18 cellular contexts compared by ENCODE assay signal in genomic region chr14:54192610-54193009, GRCh38.
"Had no signal": no experiment of that assay in that cellular context is flagged by ENCODE, and none has a peak within 500 bp of the region (broad histone marks: within the 10 kb centered on the region; RNA-seq: fewer than 3 reads in every experiment).

No MANE protein-coding gene starts in this region.

- H3K27ac ChIP-seq: esophagus squamous epithelium, gastroesophageal sphincter, neutrophil, psoas muscle, spleen had no signal

- H3K27me3 Mint-ChIP-seq: stimulated activated naive B cell treated with anti-CD40 and anti-IgM and Interleukin-4, amounts not matched to agents 10 μg/mL and 1 μg/mL and 100 μg/mL, for 72 hours had no signal

- DNase-seq: cortex of kidney; effector memory CD4-positive, alpha-beta T cell; esophagus squamous epithelium; foreskin fibroblast; glutamatergic neuron; left colon; naive thymus-derived CD4-positive, alpha-beta T cell; psoas muscle; retina; spleen; stimulated activated CD4-positive, alpha-beta T cell treated with anti-CD3 and anti-CD28 coated beads, Interleukin-15, amount 100 ng/mL, for 24 hours; stimulated activated CD4-positive, alpha-beta T cell treated with anti-CD3 and anti-CD28 coated beads, Interleukin-1b, Interleukin-23, amount 100 ng/mL, for 48 hours; stimulated activated CD4-positive, alpha-beta T cell treated with anti-CD3 and anti-CD28 coated beads, Interleukin-4, amount 100 ng/mL, for 24 hours; stimulated activated naive B cell treated with anti-CD40 and anti-IgM and Interleukin-4, amounts not matched to agents 10 μg/mL and 1 μg/mL and 100 μg/mL, for 72 hours; trophoblast cell had no signal

- H3K4me1 Mint-ChIP-seq: stimulated activated naive B cell treated with anti-CD40 and anti-IgM and Interleukin-4, amounts not matched to agents 10 μg/mL and 1 μg/mL and 100 μg/mL, for 72 hours had no signal

- H3K36me3 ChIP-seq: esophagus squamous epithelium, gastroesophageal sphincter, neutrophil, spleen had no signal

- H3K4me1 ChIP-seq: gastroesophageal sphincter, psoas muscle had no signal

- H3K4me3 ChIP-seq: esophagus squamous epithelium, gastroesophageal sphincter, psoas muscle, spleen had no signal

- H3K36me3 Mint-ChIP-seq: naive thymus-derived CD4-positive, alpha-beta T cell; stimulated activated naive B cell treated with anti-CD40 and anti-IgM and Interleukin-4, amounts not matched to agents 10 μg/mL and 1 μg/mL and 100 μg/mL, for 72 hours had no signal

- ATAC-seq: gastroesophageal sphincter; left colon; naive thymus-derived CD4-positive, alpha-beta T cell; psoas muscle; sciatic nerve; stimulated activated naive B cell treated with anti-CD40 and anti-IgM and Interleukin-4, amounts not matched to agents 10 μg/mL and 1 μg/mL and 100 μg/mL, for 72 hours had no signal

- H3K4me3 Mint-ChIP-seq: naive thymus-derived CD4-positive, alpha-beta T cell; stimulated activated naive B cell treated with anti-CD40 and anti-IgM and Interleukin-4, amounts not matched to agents 10 μg/mL and 1 μg/mL and 100 μg/mL, for 72 hours had no signal

- H3K27ac Mint-ChIP-seq: naive thymus-derived CD4-positive, alpha-beta T cell; stimulated activated naive B cell treated with anti-CD40 and anti-IgM and Interleukin-4, amounts not matched to agents 10 μg/mL and 1 μg/mL and 100 μg/mL, for 72 hours had no signal

- H3K9me3 ChIP-seq: esophagus squamous epithelium, gastroesophageal sphincter, neutrophil, psoas muscle, spleen had no signal

- H3K27me3 ChIP-seq: esophagus squamous epithelium, gastroesophageal sphincter, neutrophil had no signal

- H3K9me3 Mint-ChIP-seq: stimulated activated naive B cell treated with anti-CD40 and anti-IgM and Interleukin-4, amounts not matched to agents 10 μg/mL and 1 μg/mL and 100 μg/mL, for 72 hours had no signal
